ENCODE assay signal across 25 cellular contexts in genomic region chr17:80935526-80935925, GRCh38.
"Had no signal": no experiment of that assay in that cellular context is flagged by ENCODE, and none has a peak within 500 bp of the region (broad histone marks: within the 10 kb centered on the region; RNA-seq: fewer than 3 reads in every experiment).

No MANE protein-coding gene starts in this region.

- H3K4me1 Mint-ChIP-seq: WTC11 had no signal

- H3K4me3 Mint-ChIP-seq: activated naive CD4-positive, alpha-beta T cell treated with anti-CD3 and anti-CD28 coated beads for 36 hours; activated naive CD8-positive, alpha-beta T cell treated with anti-CD3 and anti-CD28 coated beads, Interleukin-2, amount 10 ng/mL, durations not matched to agents 7 days and 5 days; activated T-helper 1 cell treated with anti-CD3 and anti-CD28 coated beads, Interleukin-12 subunit alpha, Interleukin-12 subunit beta, Interleukin-2, Interleukin-4 antibody, amounts not matched to agents 30 ng/mL and 10 ng/mL and 1 ng/mL, durations not matched to agents 14 hours and 24 hours and 36 hours; T-helper 17 cell; WTC11 had no signal

- H3K27me3 Mint-ChIP-seq: activated naive CD8-positive, alpha-beta T cell treated with anti-CD3 and anti-CD28 coated beads, Interleukin-2, amount 10 ng/mL, durations not matched to agents 7 days and 5 days; T-helper 17 cell had no signal

- ATAC-seq: K562, T-helper 17 cell, WTC11 had no signal

- H3K9me3 Mint-ChIP-seq: activated naive CD4-positive, alpha-beta T cell treated with anti-CD3 and anti-CD28 coated beads for 36 hours; activated naive CD8-positive, alpha-beta T cell treated with anti-CD3 and anti-CD28 coated beads, Interleukin-2, amount 10 ng/mL, durations not matched to agents 7 days and 5 days; activated T-helper 1 cell treated with anti-CD3 and anti-CD28 coated beads, Interleukin-12 subunit alpha, Interleukin-12 subunit beta, Interleukin-2, Interleukin-4 antibody, amounts not matched to agents 30 ng/mL and 10 ng/mL and 1 ng/mL, durations not matched to agents 14 hours and 24 hours and 36 hours; WTC11 had no signal

- H3K27ac Mint-ChIP-seq: activated naive CD4-positive, alpha-beta T cell treated with anti-CD3 and anti-CD28 coated beads for 36 hours; activated naive CD8-positive, alpha-beta T cell treated with anti-CD3 and anti-CD28 coated beads, Interleukin-2, amount 10 ng/mL, durations not matched to agents 7 days and 5 days; activated T-helper 1 cell treated with anti-CD3 and anti-CD28 coated beads, Interleukin-12 subunit alpha, Interleukin-12 subunit beta, Interleukin-2, Interleukin-4 antibody, amounts not matched to agents 30 ng/mL and 10 ng/mL and 1 ng/mL, durations not matched to agents 14 hours and 24 hours and 36 hours; T-helper 17 cell; WTC11 had no signal

- DNase-seq: activated CD4-positive, alpha-beta T cell treated with anti-CD3 and anti-CD28 coated beads for 48 hours; activated CD4-positive, alpha-beta T cell treated with anti-CD3 and anti-CD28 coated beads, Interleukin-2, amount 50 U/mL, for 4 hours; activated CD4-positive, CD25-positive, alpha-beta regulatory T cell treated with anti-CD3 and anti-CD28 coated beads, Interleukin-2, amount 50 U/mL, for 72 hours; activated CD8-positive, alpha-beta memory T cell treated with anti-CD3 and anti-CD28 coated beads, Interleukin-2, amount 50 U/mL, for 4 hours; activated gamma-delta T cell; activated naive CD4-positive, alpha-beta T cell treated with anti-CD3 and anti-CD28 coated beads for 36 hours; activated naive CD8-positive, alpha-beta T cell treated with anti-CD3 and anti-CD28 coated beads, Interleukin-2, amount 10 ng/mL, durations not matched to agents 7 days and 5 days; adrenal gland; anterior cingulate cortex; Karpas-422; MM.1S; NCI-H1105; NCI-H1436; NCI-H1694 treated with DMSO at 0.1 percent for 48 hours; NCI-H2029 treated with DMSO at 0.1 percent for 48 hours; NCI-H510A treated with DMSO at 0.1 percent for 48 hours; NCI-H69; NK-92 treated with Interleukin-12 subunit alpha and Interleukin-12 subunit beta, amount 100 ng/mL, for 24 hours; PC-9; SIG-M5; T-helper 17 cell; T-helper 9 cell had no signal

- H3K36me3 Mint-ChIP-seq: WTC11 had no signal
